ENCODE assay signal across 20 cellular contexts in the genomic region with DNA sequence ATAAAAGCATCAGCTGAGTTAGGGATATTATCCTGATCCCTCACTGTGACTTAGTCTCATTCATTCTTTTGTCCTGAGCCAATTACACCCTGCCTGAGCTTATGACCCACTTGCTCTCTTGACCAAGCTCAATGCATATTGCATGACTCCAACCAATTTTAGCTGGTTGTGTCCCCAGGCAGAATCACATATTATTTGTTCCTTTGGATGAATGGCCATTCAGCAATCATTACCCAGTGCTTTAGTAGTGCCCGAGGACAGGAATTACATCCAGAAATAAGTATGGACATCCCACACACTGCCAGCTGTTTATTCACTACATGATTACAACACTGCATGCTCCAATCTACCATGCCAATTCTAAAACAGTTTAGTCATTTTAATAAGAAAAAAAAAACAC.
"Had no signal": no experiment of that assay in that cellular context is flagged by ENCODE, and none has a peak within 500 bp of the region (broad histone marks: within the 10 kb centered on the region; RNA-seq: fewer than 3 reads in every experiment).

No MANE protein-coding gene starts in this region.

- H3K4me1 ChIP-seq: body of pancreas, foreskin keratinocyte, left ventricle myocardium inferior, prostate gland, suprapubic skin had no signal

- H3K36me3 Mint-ChIP-seq: activated naive CD8-positive, alpha-beta T cell treated with anti-CD3 and anti-CD28 coated beads, Interleukin-2, amount 10 ng/mL, durations not matched to agents 7 days and 5 days had no signal

- H3K4me1 Mint-ChIP-seq: activated CD4-positive, alpha-beta T cell treated with anti-CD3 and anti-CD28 coated beads, Interleukin-2, amount 10 ng/mL, durations not matched to agents 7 days and 5 days; activated naive CD8-positive, alpha-beta T cell treated with anti-CD3 and anti-CD28 coated beads, Interleukin-2, amount 10 ng/mL, durations not matched to agents 7 days and 5 days; stimulated activated naive CD8-positive, alpha-beta T cell treated with anti-CD3 and anti-CD28 coated beads, Interleukin-15, amount 100 ng/mL, for 72 hours had no signal

- H3K36me3 ChIP-seq: left ventricle myocardium inferior, prostate gland, suprapubic skin had no signal

- H3K27ac Mint-ChIP-seq: activated CD4-positive, alpha-beta T cell treated with anti-CD3 and anti-CD28 coated beads, Interleukin-2, amount 10 ng/mL, durations not matched to agents 7 days and 5 days; activated CD8-positive, alpha-beta T cell treated with anti-CD3 and anti-CD28 coated beads, Interleukin-2, amount 10 ng/mL, durations not matched to agents 7 days and 5 days; activated naive CD8-positive, alpha-beta T cell treated with anti-CD3 and anti-CD28 coated beads, Interleukin-2, amount 10 ng/mL, durations not matched to agents 7 days and 5 days; activated T-cell treated with anti-CD3 and anti-CD28 coated beads, Interleukin-2, amount 50 U/mL, for 24 hours; activated T-helper 2 cell treated with anti-CD3 and anti-CD28 coated beads, Interferon-gamma antibody, Interleukin-2, Interleukin-4, amounts not matched to agents 10 μg/mL and 5 μg/mL and 100 μg/mL, durations not matched to agents 14 hours and 24 hours and 36 hours; stimulated activated naive CD8-positive, alpha-beta T cell treated with anti-CD3 and anti-CD28 coated beads, Interleukin-15, amount 100 ng/mL, for 72 hours; type B pancreatic cell had no signal

- DNase-seq: activated CD4-positive, alpha-beta T cell treated with anti-CD3 and anti-CD28 coated beads, Interleukin-2, amount 10 ng/mL, durations not matched to agents 7 days and 5 days; activated CD8-positive, alpha-beta T cell treated with anti-CD3 and anti-CD28 coated beads, Interleukin-2, amount 10 ng/mL, durations not matched to agents 7 days and 5 days; activated naive CD4-positive, alpha-beta T cell treated with Interleukin-2 at 50 U/mL for 16 hours; activated naive CD8-positive, alpha-beta T cell treated with anti-CD3 and anti-CD28 coated beads, Interleukin-2, amount 10 ng/mL, durations not matched to agents 7 days and 5 days; activated T-cell treated with anti-CD3 and anti-CD28 coated beads, Interleukin-2, amount 50 U/mL, for 24 hours; body of pancreas; caudate nucleus; foreskin keratinocyte; glutamatergic neuron; left ventricle myocardium inferior; mammary epithelial cell; stimulated activated CD4-positive, alpha-beta T cell treated with anti-CD3 and anti-CD28 coated beads, Interleukin-4, amount 100 ng/mL, for 1 hour; stimulated activated naive CD8-positive, alpha-beta T cell treated with anti-CD3 and anti-CD28 coated beads, Interleukin-15, amount 100 ng/mL, for 72 hours had no signal

- H3K4me3 ChIP-seq: body of pancreas, left ventricle myocardium inferior, prostate gland, smooth muscle cell, suprapubic skin had no signal

- H3K4me3 Mint-ChIP-seq: activated CD4-positive, alpha-beta T cell treated with anti-CD3 and anti-CD28 coated beads, Interleukin-2, amount 10 ng/mL, durations not matched to agents 7 days and 5 days; activated CD8-positive, alpha-beta T cell treated with anti-CD3 and anti-CD28 coated beads, Interleukin-2, amount 10 ng/mL, durations not matched to agents 7 days and 5 days; activated naive CD8-positive, alpha-beta T cell treated with anti-CD3 and anti-CD28 coated beads, Interleukin-2, amount 10 ng/mL, durations not matched to agents 7 days and 5 days; activated T-cell treated with anti-CD3 and anti-CD28 coated beads, Interleukin-2, amount 50 U/mL, for 24 hours; stimulated activated naive CD8-positive, alpha-beta T cell treated with anti-CD3 and anti-CD28 coated beads, Interleukin-15, amount 100 ng/mL, for 72 hours; type B pancreatic cell had no signal

- H3K27ac ChIP-seq: body of pancreas, foreskin keratinocyte, left ventricle myocardium inferior, prostate gland, suprapubic skin had no signal

- H3K27me3 ChIP-seq: body of pancreas, foreskin keratinocyte, suprapubic skin had no signal

- H3K27me3 Mint-ChIP-seq: activated CD4-positive, alpha-beta T cell treated with anti-CD3 and anti-CD28 coated beads, Interleukin-2, amount 10 ng/mL, durations not matched to agents 7 days and 5 days; activated naive CD8-positive, alpha-beta T cell treated with anti-CD3 and anti-CD28 coated beads, Interleukin-2, amount 10 ng/mL, durations not matched to agents 7 days and 5 days; activated T-cell treated with anti-CD3 and anti-CD28 coated beads, Interleukin-2, amount 50 U/mL, for 24 hours; stimulated activated naive CD8-positive, alpha-beta T cell treated with anti-CD3 and anti-CD28 coated beads, Interleukin-15, amount 100 ng/mL, for 72 hours had no signal

- H3K9me3 ChIP-seq: body of pancreas, prostate gland, suprapubic skin had no signal

- ATAC-seq: activated CD4-positive, CD25-positive, alpha-beta regulatory T cell treated with anti-CD3 and anti-CD28 coated beads, Interleukin-2, amount 50 U/mL, for 24 hours; activated CD8-positive, alpha-beta T cell treated with anti-CD3 and anti-CD28 coated beads, Interleukin-2, amount 10 ng/mL, durations not matched to agents 7 days and 5 days; body of pancreas; foreskin keratinocyte; sciatic nerve; stimulated activated naive CD8-positive, alpha-beta T cell treated with anti-CD3 and anti-CD28 coated beads, Interleukin-15, amount 100 ng/mL, for 72 hours had no signal
